In the genomic region with DNA sequence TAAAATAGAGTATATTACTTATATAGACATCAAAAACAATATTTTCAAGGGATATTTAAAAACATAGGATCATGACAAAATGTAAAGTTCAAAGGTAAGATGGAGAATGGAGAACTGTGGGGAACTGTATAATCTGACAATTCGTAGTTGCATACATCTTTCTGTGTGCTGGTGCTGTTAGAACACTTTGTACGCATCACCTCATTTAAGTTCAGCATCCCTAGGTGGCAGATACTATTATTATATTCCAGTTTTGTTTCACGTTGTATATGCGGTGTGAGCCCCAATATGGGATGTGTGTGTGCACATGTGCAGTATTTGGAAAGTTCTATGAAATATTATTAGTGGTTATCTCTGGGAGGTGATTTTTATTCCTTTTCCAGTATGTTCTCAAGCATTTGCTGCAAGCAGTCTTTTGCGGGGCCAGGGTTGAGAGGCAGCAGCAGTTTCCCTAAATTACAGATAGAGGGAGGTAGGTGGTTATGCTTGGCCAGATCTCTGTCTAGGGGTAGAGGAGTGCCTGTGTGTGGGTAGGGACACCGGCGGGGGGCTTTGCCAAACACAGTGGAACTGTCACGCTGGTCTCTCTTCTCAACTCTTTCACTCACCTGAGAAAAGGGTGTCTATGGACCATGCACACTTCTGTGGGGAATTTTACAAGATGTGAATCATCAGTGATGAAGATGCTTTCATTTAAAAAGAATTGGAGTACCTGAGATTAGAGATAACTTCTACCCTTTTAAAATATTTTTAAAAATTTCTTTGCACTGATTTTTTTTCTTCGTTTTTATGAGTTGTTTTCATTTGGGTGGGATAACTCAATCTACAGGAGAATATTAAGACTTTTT, we compare ENCODE assay signal across 8 cellular contexts. TPM values are rescaled to one million over a fixed set of nuclear protein-coding genes. Genes with fewer than 3 reads are reported as not detected.
DNase-seq lines count a peak whose midpoint lies in the region; ATAC-seq and TF ChIP-seq lines count a peak whose summit lies in the region.

No MANE protein-coding gene starts in this region.

- no peak overlapping the region for H3K18ac ChIP-seq in mesendoderm (ENCODE audit: low read length)

- no peak for DNase-seq in activated naive CD8-positive, alpha-beta T cell treated with anti-CD3 and anti-CD28 coated beads, Interleukin-2, amount 10 ng/mL, durations not matched to agents 7 days and 5 days
- no peak for DNase-seq in activated naive CD8-positive, alpha-beta T cell treated with anti-CD3 and anti-CD28 coated beads for 36 hours
- DNase-seq in cerebellar cortex (ENCODE audit: low spot score) (peak; percentile 69), mesendoderm (peak; percentile 56)

- H2BK5ac ChIP-seq in mesendoderm (ENCODE audit: low read length): no peak overlapping the region

- no peak overlapping the region for H3K27ac Mint-ChIP-seq in activated naive CD8-positive, alpha-beta T cell treated with anti-CD3 and anti-CD28 coated beads, Interleukin-2, amount 10 ng/mL, durations not matched to agents 7 days and 5 days
- H3K27ac Mint-ChIP-seq in activated naive CD8-positive, alpha-beta T cell treated with anti-CD3 and anti-CD28 coated beads for 36 hours: no peak overlapping the region

- no peaks in the 10 kb centered on the region for H3K79me2 ChIP-seq in mesendoderm (ENCODE audit: control insufficient read depth, insufficient read depth, low read length)

- H3K4ac ChIP-seq in mesendoderm (ENCODE audit: low read depth, low read length): no peak overlapping the region

- WGBS in mesendoderm (ENCODE audit: extremely low coverage, insufficient coverage, low lambda C conversion rate): no CpG with 5 or more reads among the region's 9 CpGs

- H4K8ac ChIP-seq in mesendoderm (ENCODE audit: low read depth, low read length): no peak overlapping the region

- H2BK15ac ChIP-seq in mesendoderm (replicated peaks; ENCODE audit: low read depth): no peak overlapping the region

- no peak overlapping the region for H3K4me2 ChIP-seq in mesendoderm (ENCODE audit: low read length)

- H3K56ac ChIP-seq in mesendoderm (ENCODE audit: low read length): no peak overlapping the region

- no peak overlapping the region for H4K5ac ChIP-seq in mesendoderm (ENCODE audit: low read length)

- no peak overlapping the region for H3K27ac ChIP-seq in mesendoderm (ENCODE audit: low read depth, low read length)

- no peak overlapping the region for H3K9ac ChIP-seq in mesendoderm (ENCODE audit: low read length)

- no peak overlapping the region for H2BK120ac ChIP-seq in mesendoderm (ENCODE audit: low read depth, low read length)

- H3K23ac ChIP-seq in mesendoderm (ENCODE audit: low read length): no peak overlapping the region

- no peak overlapping the region for H3K4me3 Mint-ChIP-seq in activated naive CD8-positive, alpha-beta T cell treated with anti-CD3 and anti-CD28 coated beads, Interleukin-2, amount 10 ng/mL, durations not matched to agents 7 days and 5 days
- H3K4me3 Mint-ChIP-seq in activated naive CD8-positive, alpha-beta T cell treated with anti-CD3 and anti-CD28 coated beads for 36 hours: no peak overlapping the region

- no peaks in the 10 kb centered on the region for H3K79me1 ChIP-seq in mesendoderm (ENCODE audit: low read length)

- H3K27me3 Mint-ChIP-seq in activated naive CD8-positive, alpha-beta T cell treated with anti-CD3 and anti-CD28 coated beads, Interleukin-2, amount 10 ng/mL, durations not matched to agents 7 days and 5 days: peaks cover 24% of the 10 kb centered on the region
- H3K27me3 Mint-ChIP-seq in activated naive CD8-positive, alpha-beta T cell treated with anti-CD3 and anti-CD28 coated beads for 36 hours: peaks cover 6% of the 10 kb centered on the region

- POLR2A ChIA-PET in activated naive CD8-positive, alpha-beta T cell treated with anti-CD3 and anti-CD28 coated beads, Interleukin-2, amount 10 ng/mL, durations not matched to agents 7 days and 5 days (lab: Charles Lee): no interaction called here

- no peaks in the 10 kb centered on the region for H3K36me3 ChIP-seq in mesendoderm (ENCODE audit: control insufficient read depth, insufficient read depth, low read length)

- peaks cover 5% of the 10 kb centered on the region for H3K4me1 Mint-ChIP-seq in activated naive CD8-positive, alpha-beta T cell treated with anti-CD3 and anti-CD28 coated beads, Interleukin-2, amount 10 ng/mL, durations not matched to agents 7 days and 5 days
- peaks cover 4% of the 10 kb centered on the region for H3K4me1 Mint-ChIP-seq in activated naive CD8-positive, alpha-beta T cell treated with anti-CD3 and anti-CD28 coated beads for 36 hours

- no peaks in the 10 kb centered on the region for H3K27me3 ChIP-seq in mesendoderm (ENCODE audit: insufficient read depth, low read length, poor library complexity)

- H3K4me1 ChIP-seq in mesendoderm (ENCODE audit: control insufficient read depth, low read depth, low read length): no peaks in the 10 kb centered on the region

- no peaks in the 10 kb centered on the region for H3K9me3 Mint-ChIP-seq in activated naive CD8-positive, alpha-beta T cell treated with anti-CD3 and anti-CD28 coated beads, Interleukin-2, amount 10 ng/mL, durations not matched to agents 7 days and 5 days
- H3K9me3 Mint-ChIP-seq in activated naive CD8-positive, alpha-beta T cell treated with anti-CD3 and anti-CD28 coated beads for 36 hours: peaks cover 2% of the 10 kb centered on the region

- peaks cover 1% of the 10 kb centered on the region for H3K36me3 Mint-ChIP-seq in activated naive CD8-positive, alpha-beta T cell treated with anti-CD3 and anti-CD28 coated beads, Interleukin-2, amount 10 ng/mL, durations not matched to agents 7 days and 5 days
- H3K36me3 Mint-ChIP-seq in activated naive CD8-positive, alpha-beta T cell treated with anti-CD3 and anti-CD28 coated beads for 36 hours: no peaks in the 10 kb centered on the region

- ATAC-seq in activated naive CD8-positive, alpha-beta T cell treated with anti-CD3 and anti-CD28 coated beads, Interleukin-2, amount 10 ng/mL, durations not matched to agents 7 days and 5 days (ENCODE audit: low read depth): peak; percentile 89
- ATAC-seq in HG03432 (IDR thresholded peaks at IDR 0.05; ENCODE audit: unreplicated experiment) (peak; percentile 73), SK-N-SH treated with all-trans-retinoic acid at 6 μM for 48 hours (peak; percentile 92), GM19324 (IDR thresholded peaks at IDR 0.05; ENCODE audit: low FRiP score, unreplicated experiment) (no peak), HG02623 (IDR thresholded peaks at IDR 0.05; ENCODE audit: unreplicated experiment) (no peak)

- H2AK5ac ChIP-seq in mesendoderm (ENCODE audit: low read length): no peak overlapping the region

- H3K4me3 ChIP-seq in mesendoderm (ENCODE audit: low read length): no peak overlapping the region

TF ChIP-seq in SK-N-SH treated with all-trans-retinoic acid at 6 μM for 48 hours, 23 proteins besides CTCF, POLR2A, EP300 and RAD21:
- TF ChIP-seq TOX (CRISPR knock-in tag; IDR thresholded peaks at IDR 0.05; ENCODE audit: borderline replicate concordance) (no peak), OSR1 (CRISPR knock-in tag; IDR thresholded peaks at IDR 0.05) (no peak)

RNA-seq across cellular contexts. Expression of gene ALOX5AP, which starts 55.6 kb away (rescaled TPM):
- total RNA-seq in activated naive CD8-positive, alpha-beta T cell treated with anti-CD3 and anti-CD28 coated beads, Interleukin-2, amount 10 ng/mL, durations not matched to agents 7 days and 5 days: 10 to 100 TPM; 61.3 to 63.3 TPM
- total RNA-seq in activated naive CD8-positive, alpha-beta T cell treated with anti-CD3 and anti-CD28 coated beads for 36 hours: 10 to 100 TPM; 16.4 to 17.4 TPM
- polyA plus RNA-seq in mesendoderm (2013, experiment 1 of 2): not detected
- not detected for polyA plus RNA-seq in mesendoderm (2013, experiment 2 of 2)

Comparison
In these comparisons a context has a peak if more than half of its experiments do, and no peak if none do; other contexts are left out.
1. ATAC-seq: peak in activated naive CD8-positive, alpha-beta T cell treated with anti-CD3 and anti-CD28 coated beads, Interleukin-2, amount 10 ng/mL, durations not matched to agents 7 days and 5 days (single experiment), HG03432 (single experiment) and SK-N-SH treated with all-trans-retinoic acid at 6 μM for 48 hours (single experiment); none in GM19324 (single experiment) and HG02623 (single experiment).
2. DNase-seq: peak in cerebellar cortex (single experiment) and mesendoderm (single experiment); none in activated naive CD8-positive, alpha-beta T cell treated with anti-CD3 and anti-CD28 coated beads, Interleukin-2, amount 10 ng/mL, durations not matched to agents 7 days and 5 days (single experiment) and activated naive CD8-positive, alpha-beta T cell treated with anti-CD3 and anti-CD28 coated beads for 36 hours (single experiment).